Comparison of ENCODE assay signal across 1 cellular context in genomic region chr7:107967420-107967819, GRCh38.
TF ChIP-seq lines count a peak whose summit lies in the region.

No MANE protein-coding gene starts in this region.

TF ChIP-seq in HepG2, 621 proteins besides CTCF, POLR2A, EP300 and RAD21 (continued from another document and continues in another):
- TF ChIP-seq, protein P1, sequence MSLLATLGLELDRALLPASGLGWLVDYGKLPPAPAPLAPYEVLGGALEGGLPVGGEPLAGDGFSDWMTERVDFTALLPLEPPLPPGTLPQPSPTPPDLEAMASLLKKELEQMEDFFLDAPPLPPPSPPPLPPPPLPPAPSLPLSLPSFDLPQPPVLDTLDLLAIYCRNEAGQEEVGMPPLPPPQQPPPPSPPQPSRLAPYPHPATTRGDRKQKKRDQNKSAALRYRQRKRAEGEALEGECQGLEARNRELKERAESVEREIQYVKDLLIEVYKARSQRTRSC (CRISPR knock-in tag; IDR thresholded peaks at IDR 0.05; ENCODE audit: low read depth): no peak
- TF ChIP-seq IRX3 (CRISPR knock-in tag; IDR thresholded peaks at IDR 0.05; ENCODE audit: borderline replicate concordance, low read depth): no peak
- no peak for TF ChIP-seq ZNF317 (CRISPR knock-in tag; IDR thresholded peaks at IDR 0.05)
- TF ChIP-seq ATF3 (CRISPR knock-in tag; IDR thresholded peaks at IDR 0.05): peak; percentile 20; the same call in 1 of the 2 replicates
- TF ChIP-seq, protein P2, sequence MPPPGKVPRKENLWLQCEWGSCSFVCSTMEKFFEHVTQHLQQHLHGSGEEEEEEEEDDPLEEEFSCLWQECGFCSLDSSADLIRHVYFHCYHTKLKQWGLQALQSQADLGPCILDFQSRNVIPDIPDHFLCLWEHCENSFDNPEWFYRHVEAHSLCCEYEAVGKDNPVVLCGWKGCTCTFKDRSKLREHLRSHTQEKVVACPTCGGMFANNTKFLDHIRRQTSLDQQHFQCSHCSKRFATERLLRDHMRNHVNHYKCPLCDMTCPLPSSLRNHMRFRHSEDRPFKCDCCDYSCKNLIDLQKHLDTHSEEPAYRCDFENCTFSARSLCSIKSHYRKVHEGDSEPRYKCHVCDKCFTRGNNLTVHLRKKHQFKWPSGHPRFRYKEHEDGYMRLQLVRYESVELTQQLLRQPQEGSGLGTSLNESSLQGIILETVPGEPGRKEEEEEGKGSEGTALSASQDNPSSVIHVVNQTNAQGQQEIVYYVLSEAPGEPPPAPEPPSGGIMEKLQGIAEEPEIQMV (CRISPR knock-in tag; IDR thresholded peaks at IDR 0.05; ENCODE audit: low read depth): no peak
- TF ChIP-seq CREB3 (CRISPR knock-in tag; IDR thresholded peaks at IDR 0.05): no peak
- TF ChIP-seq CEBPG (CRISPR knock-in tag; IDR thresholded peaks at IDR 0.05): peak; percentile 55
- TF ChIP-seq ZNF503 (CRISPR knock-in tag; IDR thresholded peaks at IDR 0.05): peak; percentile 91
- no peak for TF ChIP-seq ZNF30 (CRISPR knock-in tag; IDR thresholded peaks at IDR 0.05)
- no peak for TF ChIP-seq ZNF598 (CRISPR knock-in tag; IDR thresholded peaks at IDR 0.05; ENCODE audit: borderline replicate concordance)
- 0 out of 2 replicates have a peak, but pooled peaks have one; percentile 34 for TF ChIP-seq PHF21A (CRISPR knock-in tag; IDR thresholded peaks at IDR 0.05)
- peak; percentile 94 for TF ChIP-seq PPARG (CRISPR knock-in tag; conservative IDR thresholded peaks at IDR 0.05)
- TF ChIP-seq ZNF574 (CRISPR knock-in tag; IDR thresholded peaks at IDR 0.05): peak; percentile 56; the same call in 1 of the 2 replicates
- TF ChIP-seq ZNF709 (CRISPR knock-in tag; IDR thresholded peaks at IDR 0.05): peak; percentile 47; the same call in 1 of the 2 replicates
- TF ChIP-seq HNRNPUL1 (IDR thresholded peaks at IDR 0.05; ENCODE audit: low read depth, low read length): no peak
- no peak for TF ChIP-seq EHMT2 (IDR thresholded peaks at IDR 0.05; ENCODE audit: borderline replicate concordance, low read depth, low read length)
- peak; percentile 49 for TF ChIP-seq ASH2L (IDR thresholded peaks at IDR 0.05; ENCODE audit: insufficient read length, low read depth, low read length)
- 0 out of 2 replicates have a peak, but pooled peaks have one; percentile 18 for TF ChIP-seq SOX13 (IDR thresholded peaks at IDR 0.05)
- TF ChIP-seq SOX13 (CRISPR knock-in tag; conservative IDR thresholded peaks at IDR 0.05 in 1 of 2, IDR thresholded peaks at IDR 0.05 in 1 of 2): peak in 1 of 2 experiments; percentile 93; a peak in 2 of 4 replicates
- peak; percentile 77 for TF ChIP-seq TCF7 (IDR thresholded peaks at IDR 0.05; ENCODE audit: low read depth)
- no peak; the same call in 1 of the 2 replicates for TF ChIP-seq CHD4 (IDR thresholded peaks at IDR 0.05; ENCODE audit: borderline replicate concordance, low read length)
- peak; percentile 36; the same call in 1 of the 2 replicates for TF ChIP-seq ZMYM4 (CRISPR knock-in tag; IDR thresholded peaks at IDR 0.05)
- TF ChIP-seq ZNF792 (CRISPR knock-in tag; IDR thresholded peaks at IDR 0.05): peak; percentile 30; the same call in 1 of the 2 replicates
- TF ChIP-seq GATA4 (IDR thresholded peaks at IDR 0.05; ENCODE audit: borderline replicate concordance, low read depth): no peak
- TF ChIP-seq, protein P3, sequence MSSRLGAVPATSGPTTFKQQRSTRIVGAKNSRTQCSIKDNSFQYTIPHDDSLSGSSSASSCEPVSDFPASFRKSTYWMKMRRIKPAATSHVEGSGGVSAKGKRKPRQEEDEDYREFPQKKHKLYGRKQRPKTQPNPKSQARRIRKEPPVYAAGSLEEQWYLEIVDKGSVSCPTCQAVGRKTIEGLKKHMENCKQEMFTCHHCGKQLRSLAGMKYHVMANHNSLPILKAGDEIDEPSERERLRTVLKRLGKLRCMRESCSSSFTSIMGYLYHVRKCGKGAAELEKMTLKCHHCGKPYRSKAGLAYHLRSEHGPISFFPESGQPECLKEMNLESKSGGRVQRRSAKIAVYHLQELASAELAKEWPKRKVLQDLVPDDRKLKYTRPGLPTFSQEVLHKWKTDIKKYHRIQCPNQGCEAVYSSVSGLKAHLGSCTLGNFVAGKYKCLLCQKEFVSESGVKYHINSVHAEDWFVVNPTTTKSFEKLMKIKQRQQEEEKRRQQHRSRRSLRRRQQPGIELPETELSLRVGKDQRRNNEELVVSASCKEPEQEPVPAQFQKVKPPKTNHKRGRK (CRISPR knock-in tag; IDR thresholded peaks at IDR 0.05): no peak
- TF ChIP-seq SMYD3 (CRISPR knock-in tag; IDR thresholded peaks at IDR 0.05): 0 out of 2 replicates have a peak, but pooled peaks have one; percentile 51
- peak; percentile 72 for TF ChIP-seq FOSL2 (CRISPR knock-in tag; IDR thresholded peaks at IDR 0.05)
- TF ChIP-seq SSRP1 (CRISPR knock-in tag; IDR thresholded peaks at IDR 0.05): 0 out of 2 replicates have a peak, but pooled peaks have one; percentile 4
- peak; percentile 88 for TF ChIP-seq HHEX (CRISPR knock-in tag; IDR thresholded peaks at IDR 0.05)
- TF ChIP-seq, protein P4, sequence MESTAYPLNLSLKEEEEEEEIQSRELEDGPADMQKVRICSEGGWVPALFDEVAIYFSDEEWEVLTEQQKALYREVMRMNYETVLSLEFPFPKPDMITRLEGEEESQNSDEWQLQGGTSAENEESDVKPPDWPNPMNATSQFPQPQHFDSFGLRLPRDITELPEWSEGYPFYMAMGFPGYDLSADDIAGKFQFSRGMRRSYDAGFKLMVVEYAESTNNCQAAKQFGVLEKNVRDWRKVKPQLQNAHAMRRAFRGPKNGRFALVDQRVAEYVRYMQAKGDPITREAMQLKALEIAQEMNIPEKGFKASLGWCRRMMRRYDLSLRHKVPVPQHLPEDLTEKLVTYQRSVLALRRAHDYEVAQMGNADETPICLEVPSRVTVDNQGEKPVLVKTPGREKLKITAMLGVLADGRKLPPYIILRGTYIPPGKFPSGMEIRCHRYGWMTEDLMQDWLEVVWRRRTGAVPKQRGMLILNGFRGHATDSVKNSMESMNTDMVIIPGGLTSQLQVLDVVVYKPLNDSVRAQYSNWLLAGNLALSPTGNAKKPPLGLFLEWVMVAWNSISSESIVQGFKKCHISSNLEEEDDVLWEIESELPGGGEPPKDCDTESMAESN (CRISPR knock-in tag; conservative IDR thresholded peaks at IDR 0.05): no peak; the same call in 1 of the 2 replicates
- TF ChIP-seq ZNF746 (CRISPR knock-in tag; IDR thresholded peaks at IDR 0.05): no peak
- TF ChIP-seq, protein P5, sequence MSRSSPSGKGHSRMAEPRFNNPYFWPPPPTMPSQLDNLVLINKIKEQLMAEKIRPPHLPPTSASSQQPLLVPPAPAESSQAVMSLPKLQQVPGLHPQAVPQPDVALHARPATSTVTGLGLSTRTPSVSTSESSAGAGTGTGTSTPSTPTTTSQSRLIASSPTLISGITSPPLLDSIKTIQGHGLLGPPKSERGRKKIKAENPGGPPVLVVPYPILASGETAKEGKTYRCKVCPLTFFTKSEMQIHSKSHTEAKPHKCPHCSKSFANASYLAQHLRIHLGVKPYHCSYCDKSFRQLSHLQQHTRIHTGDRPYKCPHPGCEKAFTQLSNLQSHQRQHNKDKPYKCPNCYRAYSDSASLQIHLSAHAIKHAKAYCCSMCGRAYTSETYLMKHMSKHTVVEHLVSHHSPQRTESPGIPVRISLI (CRISPR knock-in tag; IDR thresholded peaks at IDR 0.05; ENCODE audit: borderline replicate concordance): no peak; the same call in 1 of the 2 replicates
- TF ChIP-seq MXI1 (IDR thresholded peaks at IDR 0.05; ENCODE audit: borderline replicate concordance, low read depth, low read length): no peak
- TF ChIP-seq PHF5A (CRISPR knock-in tag; IDR thresholded peaks at IDR 0.05; ENCODE audit: low read depth, unreplicated experiment): peak; percentile 72
- no peak; the same call in 1 of the 2 replicates for TF ChIP-seq HOXA3 (CRISPR knock-in tag; IDR thresholded peaks at IDR 0.05)
- TF ChIP-seq KDM3A (CRISPR knock-in tag; IDR thresholded peaks at IDR 0.05; ENCODE audit: low read depth): no peak
- no peak for TF ChIP-seq ZNF577 (CRISPR knock-in tag; IDR thresholded peaks at IDR 0.05; ENCODE audit: borderline replicate concordance, low read depth)
- peak; percentile 97 for TF ChIP-seq BCL6 (CRISPR knock-in tag; IDR thresholded peaks at IDR 0.05)
- no peak for TF ChIP-seq DR1 (CRISPR knock-in tag; IDR thresholded peaks at IDR 0.05)
- TF ChIP-seq CREM (IDR thresholded peaks at IDR 0.05): peak; percentile 69
- no peak for TF ChIP-seq CREM (CRISPR knock-in tag; IDR thresholded peaks at IDR 0.05)
- no peak for TF ChIP-seq SAFB2 (CRISPR knock-in tag; IDR thresholded peaks at IDR 0.05; ENCODE audit: borderline replicate concordance, low read depth)
- TF ChIP-seq FOXP1 (IDR thresholded peaks at IDR 0.05): no peak
- peak; percentile 59; the same call in 1 of the 2 replicates for TF ChIP-seq FOXP1 (CRISPR knock-in tag; IDR thresholded peaks at IDR 0.05)
- 0 out of 2 replicates have a peak, but pooled peaks have one; percentile 26 for TF ChIP-seq ZNF205 (CRISPR knock-in tag; IDR thresholded peaks at IDR 0.05)
- TF ChIP-seq GFI1 (CRISPR knock-in tag; IDR thresholded peaks at IDR 0.05; ENCODE audit: borderline replicate concordance): peak; percentile 81
- TF ChIP-seq HOMEZ (CRISPR knock-in tag; IDR thresholded peaks at IDR 0.05; ENCODE audit: low read depth): peak; percentile 83
